15 cellular contexts compared by ENCODE assay signal in genomic region chrX:126485371-126485770, GRCh38.
A peak's percentile ranks its signal among the peaks of the same experiment; 100 is the strongest.
DNase-seq lines count a peak whose midpoint lies in the region; ATAC-seq, FAIRE-seq and TF ChIP-seq lines count a peak whose summit lies in the region.
"Had no signal": no experiment of that assay in that cellular context is flagged by ENCODE, and none has a peak within 500 bp of the region (broad histone marks: within the 10 kb centered on the region; RNA-seq: fewer than 3 reads in every experiment).

No MANE protein-coding gene starts in this region.

- H3K36me3 ChIP-seq in endodermal cell (ENCODE audit: control insufficient read depth, insufficient read depth, low read length) = no peaks in the 10 kb centered on the region

- no peak overlapping the region for H3K4me3 Mint-ChIP-seq in endodermal cell
- H3K4me3 Mint-ChIP-seq: B cell; CD4-positive, alpha-beta T cell; GM23338; H9 had no signal

- H3K4me1 ChIP-seq in endodermal cell (ENCODE audit: control insufficient read depth, insufficient read depth, low read length) = no peaks in the 10 kb centered on the region

- H3K27me3 Mint-ChIP-seq in endodermal cell (ENCODE audit: insufficient read depth) = no peaks in the 10 kb centered on the region
- H3K27me3 Mint-ChIP-seq: B cell; CD4-positive, alpha-beta T cell had no signal

- no peak overlapping the region for H3K27ac ChIP-seq in endodermal cell (ENCODE audit: low read depth, low read length)

- TF ChIP-seq CTCF in endodermal cell (conservative IDR thresholded peaks at IDR 0.05) = no peak

- no peak overlapping the region for H3K4me3 ChIP-seq in endodermal cell (ENCODE audit: low read length)
- H3K4me3 ChIP-seq: GM12878, GM23338, K562 had no signal

- TF ChIP-seq POLR2A in GM18505 (IDR thresholded peaks at IDR 0.05; ENCODE audit: borderline replicate concordance, extremely low read depth, insufficient read depth, insufficient read length) = no peak

- H3K9me3 Mint-ChIP-seq in endodermal cell = no peaks in the 10 kb centered on the region
- H3K9me3 Mint-ChIP-seq: CD4-positive, alpha-beta T cell; GM23338 had no signal

- no peaks in the 10 kb centered on the region for H3K36me3 Mint-ChIP-seq in endodermal cell (ENCODE audit: low read depth)

- in situ Hi-C loops in Caki2 (cut with HindIII; ENCODE audit: low pct_unique_long_range_greater_than_20kb, low sequenced_read_pairs) = no loop called here

- H3K27me3 ChIP-seq in endodermal cell (ENCODE audit: control insufficient read depth, insufficient read depth, low read length, poor library complexity, severe bottlenecking) = no peaks in the 10 kb centered on the region

- no peaks in the 10 kb centered on the region for H3K4me1 Mint-ChIP-seq in endodermal cell
- H3K4me1 Mint-ChIP-seq: B cell, GM23338 had no signal

- FAIRE-seq in HTR-8/SVneo (lab: Jason Lieb, UNC) = no peak
- FAIRE-seq: GM12878, K562 had no signal

- no peaks in the 10 kb centered on the region for H3K9me3 ChIP-seq in endodermal cell (ENCODE audit: control insufficient read depth, low read length)

- H3K9ac ChIP-seq in endodermal cell (ENCODE audit: extremely low read depth, low read length, poor library complexity, severe bottlenecking) = no peak overlapping the region

- ATAC-seq in GM18505 (IDR thresholded peaks at IDR 0.05; ENCODE audit: unreplicated experiment) = no peak
- ATAC-seq: GM12878, GM23338, K562 had no signal

- DNase-seq in Caki2 (ENCODE audit: low read depth) (peak; percentile 21), HTR-8/SVneo (ENCODE audit: insufficient read length, low spot score) (peak; percentile 3), astrocyte of the hippocampus (ENCODE audit: low read depth, low spot score) (peak; percentile 10), kidney tubule cell (ENCODE audit: low spot score) (peak; percentile 41), endodermal cell (no peak), D341Med (ENCODE audit: low spot score) (no peak), HUDEP-2 (lab: John Stamatoyannopoulos, UW; ENCODE audit: unreplicated experiment in 76 of 76) (no peak)
- DNase-seq: C1 segment of cervical spinal cord; CD4-positive, alpha-beta T cell; H9 had no signal

- no peak overlapping the region for H3K27ac Mint-ChIP-seq in endodermal cell
- H3K27ac Mint-ChIP-seq: B cell; CD4-positive, alpha-beta T cell; GM23338; H9 had no signal

- WGBS in endodermal cell (ENCODE audit: insufficient coverage in 1 of 2, insufficient read length in 1 of 2), 2 experiments = 96% methylated on average over 1 of the region's 1 CpG; no CpG with 5 or more reads in 1 of the 2 experiments

Comparison
In these comparisons a context has a peak if more than half of its experiments do, and no peak if none do; other contexts are left out.
1. DNase-seq: peak in Caki2 (single experiment), HTR-8/SVneo (single experiment), astrocyte of the hippocampus (single experiment) and kidney tubule cell (single experiment); none in endodermal cell (single experiment), D341Med (single experiment) and HUDEP-2 (0 of 76).